Comparison of ENCODE assay signal across 1 cellular context in the genomic region with DNA sequence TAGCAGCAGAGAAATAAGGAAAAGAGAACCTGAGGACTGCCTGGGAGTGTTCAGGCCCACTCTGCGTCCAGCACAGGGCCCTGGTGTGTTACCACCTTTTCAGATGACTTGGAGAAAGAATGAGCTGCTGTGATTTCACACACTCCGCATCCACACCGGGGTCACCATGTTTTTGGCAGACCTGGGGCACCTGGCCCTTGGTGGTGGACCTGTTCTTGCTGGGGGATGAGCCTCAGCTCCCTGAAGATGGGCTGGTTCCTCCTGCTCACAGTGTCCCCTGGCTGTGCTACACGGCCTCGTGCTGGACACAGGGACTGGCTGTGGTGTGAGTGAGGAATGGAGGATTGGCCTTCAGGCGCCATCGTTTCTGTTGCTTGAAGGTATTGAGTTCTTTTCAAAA.
TF ChIP-seq lines count a peak whose summit lies in the region.

No MANE protein-coding gene starts in this region.

TF ChIP-seq in WTC11, 78 proteins besides CTCF, POLR2A, EP300 and RAD21:
- TF ChIP-seq FOXP4 (CRISPR knock-in tag; IDR thresholded peaks at IDR 0.05) (no peak), ATF2 (CRISPR knock-in tag; IDR thresholded peaks at IDR 0.05; ENCODE audit: borderline replicate concordance, low read depth) (no peak), TEAD4 (CRISPR knock-in tag; IDR thresholded peaks at IDR 0.05) (no peak), TCF7 (CRISPR knock-in tag; IDR thresholded peaks at IDR 0.05; ENCODE audit: low read depth) (no peak), GTF2I (CRISPR knock-in tag; conservative IDR thresholded peaks at IDR 0.05) (no peak), ETV6 (CRISPR knock-in tag; IDR thresholded peaks at IDR 0.05) (no peak), ZNF423 (CRISPR knock-in tag; IDR thresholded peaks at IDR 0.05) (no peak), ATF3 (CRISPR knock-in tag; conservative IDR thresholded peaks at IDR 0.05) (no peak), ATF6 (CRISPR knock-in tag; IDR thresholded peaks at IDR 0.05) (no peak), ZNF671 (CRISPR knock-in tag; IDR thresholded peaks at IDR 0.05) (no peak), RORB (CRISPR knock-in tag; IDR thresholded peaks at IDR 0.05) (no peak), GRHL2 (CRISPR knock-in tag; IDR thresholded peaks at IDR 0.05; ENCODE audit: insufficient replicate concordance, severe bottlenecking) (no peak), SOX15 (CRISPR knock-in tag; IDR thresholded peaks at IDR 0.05) (no peak)
- TF ChIP-seq, protein P1, sequence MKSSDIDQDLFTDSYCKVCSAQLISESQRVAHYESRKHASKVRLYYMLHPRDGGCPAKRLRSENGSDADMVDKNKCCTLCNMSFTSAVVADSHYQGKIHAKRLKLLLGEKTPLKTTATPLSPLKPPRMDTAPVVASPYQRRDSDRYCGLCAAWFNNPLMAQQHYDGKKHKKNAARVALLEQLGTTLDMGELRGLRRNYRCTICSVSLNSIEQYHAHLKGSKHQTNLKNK (CRISPR knock-in tag; IDR thresholded peaks at IDR 0.05) = no peak
- TF ChIP-seq, protein P2, sequence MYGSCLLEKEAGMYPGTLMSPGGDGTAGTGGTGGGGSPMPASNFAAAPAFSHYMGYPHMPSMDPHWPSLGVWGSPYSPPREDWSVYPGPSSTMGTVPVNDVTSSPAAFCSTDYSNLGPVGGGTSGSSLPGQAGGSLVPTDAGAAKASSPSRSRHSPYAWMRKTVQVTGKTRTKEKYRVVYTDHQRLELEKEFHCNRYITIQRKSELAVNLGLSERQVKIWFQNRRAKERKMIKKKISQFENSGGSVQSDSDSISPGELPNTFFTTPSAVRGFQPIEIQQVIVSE (CRISPR knock-in tag; IDR thresholded peaks at IDR 0.05; ENCODE audit: borderline replicate concordance) = no peak
TF ChIP-seq in WTC11: peak in this region for 0.
